8 cellular contexts compared by ENCODE assay signal in the genomic region with DNA sequence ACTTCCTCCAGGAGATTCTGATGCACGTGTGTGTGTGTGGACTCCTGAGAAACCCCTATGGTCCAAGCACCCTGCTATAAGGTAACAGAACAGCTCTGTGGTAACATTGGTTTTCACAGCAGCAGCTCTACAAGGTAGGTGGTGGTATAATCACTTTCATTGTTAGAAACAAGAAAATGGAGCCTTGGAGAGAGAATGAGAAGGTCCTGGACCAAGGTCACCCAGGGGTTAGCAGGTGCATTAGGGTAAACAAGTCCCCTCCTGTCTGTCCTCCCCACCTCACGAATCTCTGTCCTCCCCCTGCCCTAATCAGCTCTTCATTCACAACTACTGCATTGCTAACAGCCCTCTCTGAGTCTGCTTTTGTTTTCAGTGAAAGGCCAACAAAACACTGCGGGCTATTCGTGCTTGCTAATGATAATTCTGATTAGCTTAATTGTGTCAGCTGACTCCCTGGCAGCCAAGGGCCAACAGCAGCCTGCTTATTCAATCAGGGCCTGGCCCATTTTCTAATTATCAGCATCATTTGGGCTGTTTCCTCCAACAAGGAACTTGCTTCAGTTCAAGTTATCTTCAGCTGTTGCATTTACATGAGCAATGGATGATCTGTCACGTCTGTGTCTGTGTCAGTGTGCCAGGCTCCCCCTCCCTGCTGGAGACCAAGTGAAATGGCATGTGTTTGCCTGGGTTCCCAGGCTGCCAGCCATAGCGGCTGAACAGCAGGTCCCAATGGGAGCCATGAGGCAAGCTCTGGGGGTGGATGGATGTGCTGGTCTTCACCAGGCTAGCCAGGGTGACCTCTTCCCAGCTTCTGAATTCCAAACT. TPM values are rescaled to one million over a fixed set of nuclear protein-coding genes. Genes with fewer than 3 reads are reported as not detected.
A peak's percentile ranks its signal among the peaks of the same experiment; 100 is the strongest.
DNase-seq lines count a peak whose midpoint lies in the region; ATAC-seq and TF ChIP-seq lines count a peak whose summit lies in the region.

No MANE protein-coding gene starts in this region.

- no peaks in the 10 kb centered on the region for H4K20me1 ChIP-seq in BLaER1

- intact Hi-C loops in dorsolateral prefrontal cortex (cut with DNase I) (loop anchor here in 1 of 2 donors (1.0 to 2.0 kb wide), 2 partner anchors 75 to 176 kb away; partner anchors contain the start of gene MOB3B), Caco-2 (cut with micrococcal nuclease; ENCODE audit: unreplicated experiment) (no loop called here)

- DNase-seq in dorsolateral prefrontal cortex: peak; percentile 33 to 96 (median 88)
- no peak for DNase-seq in stimulated activated naive CD8-positive, alpha-beta T cell treated with anti-CD3 and anti-CD28 coated beads, Interleukin-15, Interleukin-2, amounts not matched to agents 100 U/mL and 50 U/mL, for 24 hours
- DNase-seq in NCI-H1930 (lab: John Stamatoyannopoulos, UW): no peak
- DNase-seq in Caco-2: no peak
- no peak for DNase-seq in NCI-H2196 treated with DMSO at 0.1 percent for 48 hours (lab: John Stamatoyannopoulos, UW; ENCODE audit: unreplicated experiment)

- H3K27ac Mint-ChIP-seq in Caco-2 (ENCODE audit: unreplicated experiment): no peak overlapping the region

- H3K4me3 ChIP-seq in BLaER1 (no peak overlapping the region), dorsolateral prefrontal cortex (peak overlapping the region in 8 of 59 donors; percentile 2 to 27 (median 8)), Caco-2 (ENCODE audit: low read depth, low read length) (no peak overlapping the region)

- peak overlapping the region; percentile 57 for H3K4me2 ChIP-seq in BLaER1

- H3K4me1 ChIP-seq in BLaER1: peaks cover 28% of the 10 kb centered on the region
- peaks cover 7% of the 10 kb centered on the region; the same call in 1 of the 2 replicates for H3K4me1 ChIP-seq in Caco-2

- H3K36me3 Mint-ChIP-seq in Caco-2 (ENCODE audit: insufficient read depth, unreplicated experiment): no peaks in the 10 kb centered on the region

- no peaks in the 10 kb centered on the region for H3K27me3 Mint-ChIP-seq in Caco-2 (ENCODE audit: insufficient read depth, unreplicated experiment)

- POLR2A ChIA-PET in Caco-2 (lab: Charles Lee): no interaction called here

- peaks cover 8% of the 10 kb centered on the region for H3K4me1 Mint-ChIP-seq in Caco-2 (ENCODE audit: low read depth, unreplicated experiment)

- CTCF ChIA-PET in Caco-2 (lab: Charles Lee): no interaction called here

- no peaks in the 10 kb centered on the region for H3K36me3 ChIP-seq in BLaER1
- no peaks in the 10 kb centered on the region for H3K36me3 ChIP-seq in Caco-2 (ENCODE audit: control insufficient read depth, insufficient read depth, low read length)

- ATAC-seq in GM19397 (IDR thresholded peaks at IDR 0.05; ENCODE audit: unreplicated experiment) (peak; percentile 79), HG03342 (IDR thresholded peaks at IDR 0.05; ENCODE audit: unreplicated experiment) (peak; percentile 87)
- peak; percentile 59 for ATAC-seq in stimulated activated naive CD8-positive, alpha-beta T cell treated with anti-CD3 and anti-CD28 coated beads, Interleukin-15, Interleukin-2, amounts not matched to agents 100 U/mL and 50 U/mL, for 24 hours

- peak in 40 of 56 donors; percentile 6 to 55 (median 32) for TF ChIP-seq CTCF in dorsolateral prefrontal cortex (IDR thresholded peaks at IDR 0.05 in 54 of 56, conservative IDR thresholded peaks at IDR 0.05 in 2 of 56; ENCODE audit: low read depth in 1 of 56, partially characterized antibody in 56 of 56)
- TF ChIP-seq CTCF in Caco-2 (IDR thresholded peaks at IDR 0.05; ENCODE audit: insufficient read depth in 1 of 2, low read depth in 1 of 2, low read length in 1 of 2, severe bottlenecking in 1 of 2, unreplicated experiment in 1 of 2): no peak

- no peaks in the 10 kb centered on the region for H3K9me3 ChIP-seq in BLaER1
- no peaks in the 10 kb centered on the region for H3K9me3 ChIP-seq in Caco-2

- no peak overlapping the region for H3K4me3 Mint-ChIP-seq in Caco-2 (ENCODE audit: unreplicated experiment)

- H3K27me3 ChIP-seq in BLaER1 (no peaks in the 10 kb centered on the region), dorsolateral prefrontal cortex (no peaks in the 10 kb centered on the region), Caco-2 (replicated peaks; ENCODE audit: control insufficient read depth, insufficient read depth, low read length) (no peaks in the 10 kb centered on the region)

- no peak overlapping the region for H3K9ac ChIP-seq in BLaER1

- BruUV-seq in Caco-2 (replicated peaks; lab: Mats Ljungman, UMichigan): no TSS peak

- no peaks in the 10 kb centered on the region for H3K9me3 Mint-ChIP-seq in Caco-2 (ENCODE audit: unreplicated experiment)

- H3K27ac ChIP-seq in BLaER1 (no peak overlapping the region), dorsolateral prefrontal cortex (peak overlapping the region; percentile 37 to 98 (median 91))

RNA-seq across cellular contexts. Expression of gene EQTN, which starts 56.7 kb away (rescaled TPM):
- total RNA-seq in dorsolateral prefrontal cortex (1 to 10 TPM in 84 of 120 experiments, under 1 TPM in 23, not detected in 13; 0.54 to 6.9 (median 1.5) TPM), Caco-2 (2022) (not detected in 2 replicates)

Comparison
In these comparisons a context has a peak if more than half of its experiments do, and no peak if none do; other contexts are left out.
1. DNase-seq: peak in dorsolateral prefrontal cortex (10 of 10); none in stimulated activated naive CD8-positive, alpha-beta T cell treated with anti-CD3 and anti-CD28 coated beads, Interleukin-15, Interleukin-2, amounts not matched to agents 100 U/mL and 50 U/mL, for 24 hours (single experiment), NCI-H1930 (0 of 2), Caco-2 (0 of 2) and NCI-H2196 treated with DMSO at 0.1 percent for 48 hours (single experiment).
2. CTCF ChIP-seq: peak in dorsolateral prefrontal cortex (40 of 56); none in Caco-2 (0 of 2).
3. Peak in every context shown above with its lines, with median percentiles within 50 percentile points of each other: ATAC-seq.